Comparison of ENCODE assay signal across 9 cellular contexts in genomic region chr14:105999361-106000028, GRCh38.
DNase-seq lines count a peak whose midpoint lies in the region; ATAC-seq and TF ChIP-seq lines count a peak whose summit lies in the region.
"Had no signal": no experiment of that assay in that cellular context is flagged by ENCODE, and none has a peak within 500 bp of the region (broad histone marks: within the 10 kb centered on the region; RNA-seq: fewer than 3 reads in every experiment).

No MANE protein-coding gene starts in this region.

- DNase-seq in GF-D8 (lab: John Stamatoyannopoulos, UW) (peak; percentile 39), NCI-H146 treated with DMSO at 0.1 percent for 48 hours (lab: John Stamatoyannopoulos, UW; ENCODE audit: unreplicated experiment) (peak; percentile 52), fibroblast of villous mesenchyme (ENCODE audit: low read depth) (peak; percentile 0), KG1 (lab: John Stamatoyannopoulos, UW) (no peak), AG08395 (ENCODE audit: low spot score) (no peak)
- peak; percentile 71 for DNase-seq in activated CD8-positive, alpha-beta memory T cell treated with anti-CD3 and anti-CD28 coated beads, Interleukin-2, amount 50 U/mL, for 1 hour (ENCODE audit: extremely low read depth)
- DNase-seq in stimulated activated CD4-positive, alpha-beta T cell treated with anti-CD3 and anti-CD28 coated beads, Interleukin-15, amount 100 ng/mL, for 48 hours (ENCODE audit: low read depth in 2 of 2) = peak; percentile 79 to 98

- H3K4me3 ChIP-seq in fibroblast of villous mesenchyme (ENCODE audit: low read depth, low read length) = no peak overlapping the region
- H3K4me3 ChIP-seq: SK-N-MC had no signal

- peak; percentile 67 for ATAC-seq in GM21825 (IDR thresholded peaks at IDR 0.05; ENCODE audit: unreplicated experiment)

- TF ChIP-seq CTCF in fibroblast of villous mesenchyme (IDR thresholded peaks at IDR 0.05; ENCODE audit: insufficient read depth, low read depth, low read length) = peak; percentile 2

Comparison
In these comparisons a context has a peak if more than half of its experiments do, and no peak if none do; other contexts are left out.
1. DNase-seq: peak in GF-D8 (single experiment), NCI-H146 treated with DMSO at 0.1 percent for 48 hours (single experiment), activated CD8-positive, alpha-beta memory T cell treated with anti-CD3 and anti-CD28 coated beads, Interleukin-2, amount 50 U/mL, for 1 hour (single experiment), fibroblast of villous mesenchyme (single experiment) and stimulated activated CD4-positive, alpha-beta T cell treated with anti-CD3 and anti-CD28 coated beads, Interleukin-15, amount 100 ng/mL, for 48 hours (2 of 2); none in KG1 (single experiment) and AG08395 (single experiment).